Comparison of ENCODE assay signal across 18 cellular contexts in genomic region chr20:44151621-44152416, GRCh38. TPM values are rescaled to one million over a fixed set of nuclear protein-coding genes. Genes with fewer than 3 reads are reported as not detected.
DNase-seq lines count a peak whose midpoint lies in the region; ATAC-seq and TF ChIP-seq lines count a peak whose summit lies in the region.
"Had no signal": no experiment of that assay in that cellular context is flagged by ENCODE, and none has a peak within 500 bp of the region (broad histone marks: within the 10 kb centered on the region; RNA-seq: fewer than 3 reads in every experiment).

No MANE protein-coding gene starts in this region.

- DNase-seq in SK-N-SH: no peak
- no peak for DNase-seq in osteocyte (ENCODE audit: extremely low spot score, unreplicated experiment)
- DNase-seq in head of caudate nucleus: no peak
- DNase-seq in activated CD8-positive, alpha-beta memory T cell treated with anti-CD3 and anti-CD28 coated beads, Interleukin-2, amount 10 ng/mL, durations not matched to agents 7 days and 5 days: no peak
- DNase-seq in OCI-M2 (lab: John Stamatoyannopoulos, UW; ENCODE audit: unreplicated experiment): no peak
- DNase-seq: activated effector memory CD4-positive, alpha-beta T cell treated with anti-CD3 and anti-CD28 coated beads, Interleukin-2, amount 50 U/mL, for 16 hours; CD4-positive, CD25-positive, alpha-beta regulatory T cell; foreskin fibroblast; immature natural killer cell; midbrain; NCI-H2171; thyroid gland had no signal

- no peak overlapping the region for H3K4me3 Mint-ChIP-seq in osteocyte (ENCODE audit: unreplicated experiment)
- no peak overlapping the region for H3K4me3 Mint-ChIP-seq in activated CD8-positive, alpha-beta memory T cell treated with anti-CD3 and anti-CD28 coated beads, Interleukin-2, amount 10 ng/mL, durations not matched to agents 7 days and 5 days
- H3K4me3 Mint-ChIP-seq: CD4-positive, CD25-positive, alpha-beta regulatory T cell; immature natural killer cell had no signal

- H3K9me3 ChIP-seq in SK-N-SH (no peaks in the 10 kb centered on the region), gastroesophageal sphincter (no peaks in the 10 kb centered on the region)
- H3K9me3 ChIP-seq: thyroid gland had no signal

- peaks cover 38% of the 10 kb centered on the region for H3K4me1 Mint-ChIP-seq in osteocyte (ENCODE audit: unreplicated experiment)
- H3K4me1 Mint-ChIP-seq in activated CD8-positive, alpha-beta memory T cell treated with anti-CD3 and anti-CD28 coated beads, Interleukin-2, amount 10 ng/mL, durations not matched to agents 7 days and 5 days: peaks cover 3% of the 10 kb centered on the region
- H3K4me1 Mint-ChIP-seq: immature natural killer cell had no signal

- H3K36me3 Mint-ChIP-seq in osteocyte (ENCODE audit: unreplicated experiment): peaks cover 12% of the 10 kb centered on the region
- H3K36me3 Mint-ChIP-seq in activated CD8-positive, alpha-beta memory T cell treated with anti-CD3 and anti-CD28 coated beads, Interleukin-2, amount 10 ng/mL, durations not matched to agents 7 days and 5 days: no peaks in the 10 kb centered on the region
- H3K36me3 Mint-ChIP-seq: CD4-positive, CD25-positive, alpha-beta regulatory T cell; immature natural killer cell had no signal

- no peaks in the 10 kb centered on the region for H3K9me2 ChIP-seq in SK-N-SH

- no peak for TF ChIP-seq RAD21 in SK-N-SH (IDR thresholded peaks at IDR 0.05; ENCODE audit: low read length)

- no peaks in the 10 kb centered on the region for H3K79me2 ChIP-seq in SK-N-SH (ENCODE audit: insufficient read depth)
- H3K79me2 ChIP-seq: parathyroid adenoma had no signal

- H3K27ac Mint-ChIP-seq in osteocyte (ENCODE audit: unreplicated experiment): peak overlapping the region; percentile 92
- H3K27ac Mint-ChIP-seq in activated CD8-positive, alpha-beta memory T cell treated with anti-CD3 and anti-CD28 coated beads, Interleukin-2, amount 10 ng/mL, durations not matched to agents 7 days and 5 days: no peak overlapping the region
- H3K27ac Mint-ChIP-seq: immature natural killer cell had no signal

- H3K27me3 Mint-ChIP-seq in osteocyte (ENCODE audit: unreplicated experiment): no peaks in the 10 kb centered on the region
- peaks cover 6% of the 10 kb centered on the region for H3K27me3 Mint-ChIP-seq in activated CD8-positive, alpha-beta memory T cell treated with anti-CD3 and anti-CD28 coated beads, Interleukin-2, amount 10 ng/mL, durations not matched to agents 7 days and 5 days

- H3K9ac ChIP-seq in SK-N-SH: no peak overlapping the region
- H3K9ac ChIP-seq: parathyroid adenoma had no signal

- peak in 1 of 2 donors; percentile 18 for TF ChIP-seq POLR2A in gastroesophageal sphincter (IDR thresholded peaks at IDR 0.05)

- no peak overlapping the region for H3K4me2 ChIP-seq in SK-N-SH

- no peaks in the 10 kb centered on the region for H3K9me3 Mint-ChIP-seq in osteocyte (ENCODE audit: unreplicated experiment)
- H3K9me3 Mint-ChIP-seq in activated CD8-positive, alpha-beta memory T cell treated with anti-CD3 and anti-CD28 coated beads, Interleukin-2, amount 10 ng/mL, durations not matched to agents 7 days and 5 days (ENCODE audit: low read depth): no peaks in the 10 kb centered on the region
- H3K9me3 Mint-ChIP-seq: immature natural killer cell had no signal

- 75% methylated on average over 14 of the region's 14 CpGs for WGBS in SK-N-SH (ENCODE audit: low lambda C conversion rate)
- WGBS in gastroesophageal sphincter (ENCODE audit: low coverage in 1 of 2), 2 donors: 42 to 47% methylated on average over 10 of the region's 14 CpGs

- H3K4me1 ChIP-seq in SK-N-SH (ENCODE audit: control insufficient read depth in 1 of 2, insufficient read depth in 2 of 2, low read depth in 1 of 2, low read length in 1 of 2) (no peaks in the 10 kb centered on the region), gastroesophageal sphincter (peaks cover 11 to 86% (median 13%) of the 10 kb centered on the region in 3 donors)
- H3K4me1 ChIP-seq: parathyroid adenoma, thyroid gland had no signal

- H2AFZ ChIP-seq in SK-N-SH (ENCODE audit: low read depth): no peak overlapping the region
- H2AFZ ChIP-seq: parathyroid adenoma had no signal

- ATAC-seq in SK-N-SH treated with all-trans-retinoic acid at 6 μM for 48 hours (peak; percentile 22; the same call in 1 of the 3 replicates), gastroesophageal sphincter (peak; percentile 66), HG02571 (IDR thresholded peaks at IDR 0.05; ENCODE audit: unreplicated experiment) (no peak)
- no peak for ATAC-seq in activated CD8-positive, alpha-beta memory T cell treated with anti-CD3 and anti-CD28 coated beads, Interleukin-2, amount 10 ng/mL, durations not matched to agents 7 days and 5 days

- TF ChIP-seq EP300 in SK-N-SH (IDR thresholded peaks at IDR 0.05; ENCODE audit: borderline replicate concordance in 1 of 2, low read depth in 1 of 2, low read length in 1 of 2) (no peak), gastroesophageal sphincter (IDR thresholded peaks at IDR 0.05) (no peak)

- H3F3A ChIP-seq in SK-N-SH (replicated peaks; ENCODE audit: insufficient read depth): no peaks in the 10 kb centered on the region

- H4K20me1 ChIP-seq in SK-N-SH (ENCODE audit: insufficient read depth): no peaks in the 10 kb centered on the region

- TF ChIP-seq CTCF in SK-N-SH (IDR thresholded peaks at IDR 0.05) (no peak), gastroesophageal sphincter (IDR thresholded peaks at IDR 0.05) (no peak), osteocyte (IDR thresholded peaks at IDR 0.05) (no peak)

- intact Hi-C loops in head of caudate nucleus (cut with DNase I): no loop called here

- H3K27me3 ChIP-seq in SK-N-SH (ENCODE audit: insufficient read depth): no peaks in the 10 kb centered on the region
- no peaks in the 10 kb centered on the region for H3K27me3 ChIP-seq in gastroesophageal sphincter
- H3K27me3 ChIP-seq: thyroid gland had no signal

- CTCF ChIA-PET in SK-N-SH (lab: Yijun Ruan, JAX): interaction anchor here (1.1 kb wide), 1 partner anchor 35 kb away, joined by 8 read pairs; no protein-coding TSS in a partner anchor
- CTCF ChIA-PET in activated CD8-positive, alpha-beta memory T cell treated with anti-CD3 and anti-CD28 coated beads, Interleukin-2, amount 10 ng/mL, durations not matched to agents 7 days and 5 days (lab: Charles Lee): no interaction called here

- POLR2A ChIA-PET in SK-N-SH (lab: Yijun Ruan, JAX): interaction anchor here (0.5 kb wide), 1 partner anchor 364 kb away, joined by 4 read pairs; no protein-coding TSS in a partner anchor

- no peak overlapping the region for H3K27ac ChIP-seq in SK-N-SH (ENCODE audit: low read depth in 2 of 2, low read length in 1 of 2)
- peak overlapping the region; percentile 89 to 98 (median 94) for H3K27ac ChIP-seq in gastroesophageal sphincter
- H3K27ac ChIP-seq: 22Rv1, parathyroid adenoma, thyroid gland had no signal

- H3K4me3 ChIP-seq in SK-N-SH (ENCODE audit: low read depth in 2 of 2, low read length in 1 of 2): no peak overlapping the region
- no peak overlapping the region for H3K4me3 ChIP-seq in gastroesophageal sphincter
- H3K4me3 ChIP-seq: thyroid gland had no signal

- H3K36me3 ChIP-seq in SK-N-SH (replicated peaks in 1 of 2; ENCODE audit: control insufficient read depth in 1 of 2, insufficient read depth in 2 of 2, low read length in 1 of 2): peaks cover 0 to 3% of the 10 kb centered on the region in 2 experiments
- H3K36me3 ChIP-seq in gastroesophageal sphincter: no peaks in the 10 kb centered on the region
- H3K36me3 ChIP-seq: thyroid gland had no signal

TF ChIP-seq in SK-N-SH treated with all-trans-retinoic acid at 6 μM for 48 hours, 23 proteins besides CTCF, POLR2A, EP300 and RAD21 (continues in another document):
- TF ChIP-seq GLIS3 (CRISPR knock-in tag; IDR thresholded peaks at IDR 0.05) (no peak), POU6F1 (CRISPR knock-in tag; IDR thresholded peaks at IDR 0.05; ENCODE audit: borderline replicate concordance, low read depth) (no peak)

TF ChIP-seq in SK-N-SH, 30 proteins besides CTCF, POLR2A, EP300 and RAD21:
- TF ChIP-seq RXRA (IDR thresholded peaks at IDR 0.05; ENCODE audit: borderline replicate concordance, low read depth) (no peak), YY1 (IDR thresholded peaks at IDR 0.05; ENCODE audit: low read depth) (no peak), RCOR1 (IDR thresholded peaks at IDR 0.05; ENCODE audit: low read length) (no peak), ELF1 (IDR thresholded peaks at IDR 0.05) (no peak), MXI1 (IDR thresholded peaks at IDR 0.05; ENCODE audit: low read depth, low read length) (no peak), FOXJ3 (CRISPR knock-in tag; IDR thresholded peaks at IDR 0.05) (no peak), POLR2AphosphoS5 (IDR thresholded peaks at IDR 0.05; ENCODE audit: low read depth, low read length) (no peak), TCF12 (IDR thresholded peaks at IDR 0.05) (no peak), IRF3 (IDR thresholded peaks at IDR 0.05; ENCODE audit: low read depth, low read length) (no peak)

RNA-seq across cellular contexts. Expression of gene JPH2, which starts 35.2 kb away (rescaled TPM):
- polyA plus RNA-seq in SK-N-SH (2012; rRNA removed): 0.67 and 0.75 TPM in 2 replicates
- 0.44 and 0.58 TPM in 2 replicates for polyA plus RNA-seq in SK-N-SH (2012; cell fraction: cytosol; rRNA removed)
- 0.66 and 0.74 TPM in 2 replicates for polyA plus RNA-seq in SK-N-SH (2012; cell fraction: nucleus; rRNA removed)
- 100 to 1,000 TPM; 173 to 442 (median 242) TPM for total RNA-seq in gastroesophageal sphincter
- 14.2 and 16.5 TPM in 2 replicates for total RNA-seq in osteocyte
- total RNA-seq in activated CD8-positive, alpha-beta memory T cell treated with anti-CD3 and anti-CD28 coated beads, Interleukin-2, amount 10 ng/mL, durations not matched to agents 7 days and 5 days: not detected
- total RNA-seq: activated CD8-positive, alpha-beta memory T cell treated with anti-CD3 and anti-CD28 coated beads for 36 hours; CD4-positive, CD25-positive, alpha-beta regulatory T cell had no signal
- polyA plus RNA-seq: CD4-positive, CD25-positive, alpha-beta regulatory T cell; immature natural killer cell had no signal

RNA-seq across cellular contexts. Expression of gene OSER1, which starts 58.8 kb away (rescaled TPM):
- 22.3 and 31.0 TPM in 2 replicates for polyA plus RNA-seq in SK-N-SH (2012; rRNA removed)
- 21.3 and 25.1 TPM in 2 replicates for polyA plus RNA-seq in SK-N-SH (2012; cell fraction: cytosol; rRNA removed)
- polyA plus RNA-seq in SK-N-SH (2012; cell fraction: nucleus; rRNA removed): 44.4 and 73.2 TPM in 2 replicates
- total RNA-seq in gastroesophageal sphincter (10 to 100 TPM; 47.6 to 97.3 (median 70.3) TPM), osteocyte (41.2 and 44.9 TPM in 2 replicates)
- total RNA-seq in activated CD8-positive, alpha-beta memory T cell treated with anti-CD3 and anti-CD28 coated beads, Interleukin-2, amount 10 ng/mL, durations not matched to agents 7 days and 5 days: 10 to 100 TPM; 22.9 to 30.5 TPM

Comparison
In these comparisons a context has a peak if more than half of its experiments do, and no peak if none do; other contexts are left out.
1. ATAC-seq: peak in SK-N-SH treated with all-trans-retinoic acid at 6 μM for 48 hours (single experiment) and gastroesophageal sphincter (single experiment); none in HG02571 (single experiment) and activated CD8-positive, alpha-beta memory T cell treated with anti-CD3 and anti-CD28 coated beads, Interleukin-2, amount 10 ng/mL, durations not matched to agents 7 days and 5 days (single experiment).
2. H3K27ac ChIP-seq: peak in gastroesophageal sphincter (4 of 4); none in SK-N-SH (0 of 2).
3. RNA of gene JPH2, which starts 35.2 kb away (total RNA-seq): 173 to 442 TPM in gastroesophageal sphincter and 14.2 to 16.5 TPM in osteocyte; not detected in activated CD8-positive, alpha-beta memory T cell treated with anti-CD3 and anti-CD28 coated beads, Interleukin-2, amount 10 ng/mL, durations not matched to agents 7 days and 5 days; every median in the first group is over 10 times any median in the second.